ENCODE assay signal across 26 cellular contexts in genomic region chr14:104845033-104845666, GRCh38.
"Had no signal": no experiment of that assay in that cellular context is flagged by ENCODE, and none has a peak within 500 bp of the region (broad histone marks: within the 10 kb centered on the region; RNA-seq: fewer than 3 reads in every experiment).

No MANE protein-coding gene starts in this region.

- H2AFZ ChIP-seq: hepatocyte had no signal

- H3K36me3 ChIP-seq: ascending aorta, cardiac muscle cell, gastroesophageal sphincter, pancreas, stomach, thyroid gland, upper lobe of left lung had no signal

- H3K4me3 ChIP-seq: hepatocyte, thyroid gland had no signal

- ATAC-seq: effector memory CD8-positive, alpha-beta T cell; gastroesophageal sphincter had no signal

- H3K9me3 ChIP-seq: ascending aorta, gastroesophageal sphincter, pancreas, psoas muscle, stomach, thyroid gland, upper lobe of left lung had no signal

- H3K4me1 Mint-ChIP-seq: activated CD4-positive, alpha-beta memory T cell treated with anti-CD3 and anti-CD28 coated beads, Interleukin-2, amount 10 ng/mL, durations not matched to agents 7 days and 5 days; activated CD4-positive, alpha-beta T cell treated with anti-CD3 and anti-CD28 coated beads, Interleukin-2, amount 10 ng/mL, durations not matched to agents 7 days and 5 days; activated naive CD4-positive, alpha-beta T cell treated with anti-CD3 and anti-CD28 coated beads, Interleukin-2, amount 10 ng/mL, durations not matched to agents 7 days and 5 days; activated naive CD8-positive, alpha-beta T cell treated with anti-CD3 and anti-CD28 coated beads, Interleukin-2, amount 10 ng/mL, durations not matched to agents 7 days and 5 days had no signal

- H3K36me3 Mint-ChIP-seq: activated naive CD4-positive, alpha-beta T cell treated with anti-CD3 and anti-CD28 coated beads, Interleukin-2, amount 10 ng/mL, durations not matched to agents 7 days and 5 days; activated naive CD8-positive, alpha-beta T cell treated with anti-CD3 and anti-CD28 coated beads, Interleukin-2, amount 10 ng/mL, durations not matched to agents 7 days and 5 days; brain had no signal

- H3K9me3 Mint-ChIP-seq: activated CD4-positive, alpha-beta memory T cell treated with anti-CD3 and anti-CD28 coated beads, Interleukin-2, amount 10 ng/mL, durations not matched to agents 7 days and 5 days; activated CD4-positive, alpha-beta T cell treated with anti-CD3 and anti-CD28 coated beads, Interleukin-2, amount 10 ng/mL, durations not matched to agents 7 days and 5 days; activated naive CD4-positive, alpha-beta T cell treated with anti-CD3 and anti-CD28 coated beads, Interleukin-2, amount 10 ng/mL, durations not matched to agents 7 days and 5 days; activated naive CD8-positive, alpha-beta T cell treated with anti-CD3 and anti-CD28 coated beads, Interleukin-2, amount 10 ng/mL, durations not matched to agents 7 days and 5 days; effector memory CD8-positive, alpha-beta T cell; stimulated activated naive B cell treated with anti-CD40 and anti-IgM and Interleukin-4, amounts not matched to agents 10 μg/mL and 1 μg/mL and 100 μg/mL, for 72 hours; T-helper 1 cell treated with Interleukin-12 subunit alpha and Interleukin-12 subunit beta and Interleukin-4 antibody, amounts not matched to agents 30 μg/mL and 1 μg/mL, for 36 hours had no signal

- DNase-seq: activated CD4-positive, alpha-beta memory T cell treated with anti-CD3 and anti-CD28 coated beads, Interleukin-2, amount 10 ng/mL, durations not matched to agents 7 days and 5 days; activated CD4-positive, alpha-beta T cell treated with anti-CD3 and anti-CD28 coated beads for 1 hour; activated CD4-positive, alpha-beta T cell treated with anti-CD3 and anti-CD28 coated beads, Interleukin-2, amount 10 ng/mL, durations not matched to agents 7 days and 5 days; activated naive CD4-positive, alpha-beta T cell treated with anti-CD3 and anti-CD28 coated beads, Interleukin-2, amount 10 ng/mL, durations not matched to agents 7 days and 5 days; activated naive CD8-positive, alpha-beta T cell treated with anti-CD3 and anti-CD28 coated beads, Interleukin-2, amount 10 ng/mL, durations not matched to agents 7 days and 5 days; activated T-cell treated with anti-CD3 and anti-CD28 coated beads, Interleukin-2, amount 50 U/mL, for 48 hours; effector memory CD8-positive, alpha-beta T cell; erythroblast; psoas muscle; stimulated activated CD4-positive, alpha-beta T cell treated with anti-CD3 and anti-CD28 coated beads, Interleukin-15, amount 100 ng/mL, for 24 hours; stimulated activated CD4-positive, alpha-beta T cell treated with anti-CD3 and anti-CD28 coated beads, Interleukin-2, amount 100 ng/mL, for 24 hours; stimulated activated naive B cell treated with anti-CD40 and anti-IgM and Interleukin-4, amounts not matched to agents 10 μg/mL and 1 μg/mL and 100 μg/mL, for 72 hours; stomach; T-helper 9 cell; thyroid gland; upper lobe of left lung had no signal

- H3K79me2 ChIP-seq: hepatocyte had no signal

- H3K27ac ChIP-seq: ascending aorta, cardiac muscle cell, coronary artery, gastroesophageal sphincter, hepatocyte, pancreas, psoas muscle, stomach, thyroid gland, upper lobe of left lung had no signal

- FAIRE-seq: keratinocyte, pancreas had no signal

- H3K27me3 ChIP-seq: ascending aorta, thyroid gland had no signal

- H3K4me3 Mint-ChIP-seq: activated CD4-positive, alpha-beta memory T cell treated with anti-CD3 and anti-CD28 coated beads, Interleukin-2, amount 10 ng/mL, durations not matched to agents 7 days and 5 days; activated CD4-positive, alpha-beta T cell treated with anti-CD3 and anti-CD28 coated beads, Interleukin-2, amount 10 ng/mL, durations not matched to agents 7 days and 5 days; activated naive CD4-positive, alpha-beta T cell treated with anti-CD3 and anti-CD28 coated beads, Interleukin-2, amount 10 ng/mL, durations not matched to agents 7 days and 5 days; effector memory CD8-positive, alpha-beta T cell; T-helper 1 cell treated with Interleukin-12 subunit alpha and Interleukin-12 subunit beta and Interleukin-4 antibody, amounts not matched to agents 30 μg/mL and 1 μg/mL, for 36 hours had no signal

- H3K27ac Mint-ChIP-seq: activated CD4-positive, alpha-beta memory T cell treated with anti-CD3 and anti-CD28 coated beads, Interleukin-2, amount 10 ng/mL, durations not matched to agents 7 days and 5 days; activated CD4-positive, alpha-beta T cell treated with anti-CD3 and anti-CD28 coated beads, Interleukin-2, amount 10 ng/mL, durations not matched to agents 7 days and 5 days; activated naive CD4-positive, alpha-beta T cell treated with anti-CD3 and anti-CD28 coated beads, Interleukin-2, amount 10 ng/mL, durations not matched to agents 7 days and 5 days; activated naive CD8-positive, alpha-beta T cell treated with anti-CD3 and anti-CD28 coated beads, Interleukin-2, amount 10 ng/mL, durations not matched to agents 7 days and 5 days; brain; effector memory CD8-positive, alpha-beta T cell; nephron; stimulated activated naive B cell treated with anti-CD40 and anti-IgM and Interleukin-4, amounts not matched to agents 10 μg/mL and 1 μg/mL and 100 μg/mL, for 72 hours; T-helper 1 cell treated with Interleukin-12 subunit alpha and Interleukin-12 subunit beta and Interleukin-4 antibody, amounts not matched to agents 30 μg/mL and 1 μg/mL, for 36 hours had no signal

- H3K4me1 ChIP-seq: pancreas had no signal
